Comparison of ENCODE assay signal across 23 cellular contexts in the genomic region with DNA sequence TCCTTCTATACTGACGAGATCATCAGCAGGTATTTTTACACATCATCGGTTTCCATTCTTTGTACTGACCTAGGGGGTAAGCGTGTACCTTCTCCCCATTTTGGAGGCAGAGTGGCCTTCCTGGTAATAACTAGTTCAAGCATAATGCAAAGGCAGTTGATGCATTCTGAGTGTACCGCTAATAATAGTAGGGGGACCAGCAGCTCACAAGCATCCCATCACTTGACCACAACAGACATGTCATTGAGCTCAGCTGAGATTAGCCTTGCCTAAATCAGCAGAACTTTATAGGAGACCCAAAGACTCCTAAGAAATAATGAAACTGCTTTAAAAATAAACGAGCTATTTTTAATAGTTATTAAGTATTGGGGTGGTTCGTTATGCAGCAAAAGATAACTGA.
"Had no signal": no experiment of that assay in that cellular context is flagged by ENCODE, and none has a peak within 500 bp of the region (broad histone marks: within the 10 kb centered on the region; RNA-seq: fewer than 3 reads in every experiment).

No MANE protein-coding gene starts in this region.

- H3K4me2 ChIP-seq: KMS-11 had no signal

- H3K27ac ChIP-seq: cardiac muscle cell, KMS-11, Peyer's patch, SJSA1 had no signal

- H3K36me3 ChIP-seq: cardiac muscle cell, Peyer's patch, SJSA1 had no signal

- H3K4me1 Mint-ChIP-seq: activated CD4-positive, alpha-beta T cell treated with anti-CD3 and anti-CD28 coated beads, Interleukin-2, amount 10 ng/mL, durations not matched to agents 24 days and 14 days; activated CD8-positive, alpha-beta memory T cell treated with anti-CD3 and anti-CD28 coated beads, Interleukin-2, amount 10 ng/mL, durations not matched to agents 7 days and 5 days; activated naive CD4-positive, alpha-beta T cell treated with anti-CD3 and anti-CD28 coated beads, Interleukin-2, amount 50 U/mL, for 24 hours had no signal

- H3K36me3 Mint-ChIP-seq: activated CD8-positive, alpha-beta memory T cell treated with anti-CD3 and anti-CD28 coated beads, Interleukin-2, amount 10 ng/mL, durations not matched to agents 7 days and 5 days; activated naive CD4-positive, alpha-beta T cell treated with anti-CD3 and anti-CD28 coated beads, Interleukin-2, amount 50 U/mL, for 24 hours; brain; WTC11 had no signal

- DNase-seq: activated CD4-positive, alpha-beta T cell treated with anti-CD3 and anti-CD28 coated beads, Interleukin-2, amount 10 ng/mL, durations not matched to agents 24 days and 14 days; activated CD4-positive, alpha-beta T cell treated with anti-CD3 and anti-CD28 coated beads, Interleukin-2, amount 50 U/mL, for 48 hours; activated CD4-positive, CD25-positive, alpha-beta regulatory T cell treated with anti-CD3 and anti-CD28 coated beads, Interleukin-2, amount 50 U/mL, for 72 hours; activated CD8-positive, alpha-beta memory T cell treated with anti-CD3 and anti-CD28 coated beads, Interleukin-2, amount 10 ng/mL, durations not matched to agents 7 days and 5 days; activated effector memory CD4-positive, alpha-beta T cell treated with Interleukin-2 at 50 U/mL for 16 hours; activated naive CD4-positive, alpha-beta T cell; activated T-cell treated with anti-CD3 and anti-CD28 coated beads, Interleukin-2, amount 50 U/mL, for 24 hours; amniotic stem cell; NCI-H1092; NCI-H1417 treated with DMSO at 0.1 percent for 48 hours; NCI-H1694; NCI-H2029; NCI-H510A treated with DMSO at 0.1 percent for 48 hours; Peyer's patch; SHP77 had no signal

- H3K27me3 ChIP-seq: Peyer's patch, SJSA1 had no signal

- H3K9me3 ChIP-seq: Peyer's patch, SJSA1 had no signal

- H3K27me3 Mint-ChIP-seq: activated CD4-positive, alpha-beta T cell treated with anti-CD3 and anti-CD28 coated beads, Interleukin-2, amount 10 ng/mL, durations not matched to agents 24 days and 14 days; activated CD8-positive, alpha-beta memory T cell treated with anti-CD3 and anti-CD28 coated beads, Interleukin-2, amount 10 ng/mL, durations not matched to agents 7 days and 5 days; activated naive CD4-positive, alpha-beta T cell treated with anti-CD3 and anti-CD28 coated beads, Interleukin-2, amount 50 U/mL, for 24 hours; brain had no signal

- H3K4me3 Mint-ChIP-seq: activated CD4-positive, alpha-beta T cell treated with anti-CD3 and anti-CD28 coated beads, Interleukin-2, amount 10 ng/mL, durations not matched to agents 24 days and 14 days; activated CD8-positive, alpha-beta memory T cell treated with anti-CD3 and anti-CD28 coated beads, Interleukin-2, amount 10 ng/mL, durations not matched to agents 7 days and 5 days; activated naive CD4-positive, alpha-beta T cell treated with anti-CD3 and anti-CD28 coated beads, Interleukin-2, amount 50 U/mL, for 24 hours; activated T-cell treated with anti-CD3 and anti-CD28 coated beads, Interleukin-2, amount 50 U/mL, for 24 hours; activated T-helper 1 cell treated with anti-CD3 and anti-CD28 coated beads, Interleukin-12 subunit alpha, Interleukin-12 subunit beta, Interleukin-2, Interleukin-4 antibody, amounts not matched to agents 30 ng/mL and 10 ng/mL and 1 ng/mL, durations not matched to agents 14 hours and 24 hours and 36 hours; brain; T-helper 1 cell treated with Interleukin-12 subunit alpha and Interleukin-12 subunit beta and Interleukin-4 antibody, amounts not matched to agents 30 μg/mL and 1 μg/mL, for 36 hours; WTC11 had no signal

- H3K9ac ChIP-seq: KMS-11 had no signal

- H3K4me3 ChIP-seq: cardiac muscle cell, Peyer's patch, SJSA1 had no signal

- H3K4me1 ChIP-seq: SJSA1 had no signal

- H3K27ac Mint-ChIP-seq: activated CD4-positive, alpha-beta T cell treated with anti-CD3 and anti-CD28 coated beads, Interleukin-2, amount 10 ng/mL, durations not matched to agents 24 days and 14 days; activated CD8-positive, alpha-beta memory T cell treated with anti-CD3 and anti-CD28 coated beads, Interleukin-2, amount 10 ng/mL, durations not matched to agents 7 days and 5 days; activated T-cell treated with anti-CD3 and anti-CD28 coated beads, Interleukin-2, amount 50 U/mL, for 24 hours; activated T-helper 1 cell treated with anti-CD3 and anti-CD28 coated beads, Interleukin-12 subunit alpha, Interleukin-12 subunit beta, Interleukin-2, Interleukin-4 antibody, amounts not matched to agents 30 ng/mL and 10 ng/mL and 1 ng/mL, durations not matched to agents 14 hours and 24 hours and 36 hours; brain; T-helper 1 cell treated with Interleukin-12 subunit alpha and Interleukin-12 subunit beta and Interleukin-4 antibody, amounts not matched to agents 30 μg/mL and 1 μg/mL, for 36 hours; WTC11 had no signal

- H3K9me3 Mint-ChIP-seq: activated CD4-positive, alpha-beta T cell treated with anti-CD3 and anti-CD28 coated beads, Interleukin-2, amount 10 ng/mL, durations not matched to agents 24 days and 14 days; activated naive CD4-positive, alpha-beta T cell treated with anti-CD3 and anti-CD28 coated beads, Interleukin-2, amount 50 U/mL, for 24 hours; activated T-cell treated with anti-CD3 and anti-CD28 coated beads, Interleukin-2, amount 50 U/mL, for 24 hours; activated T-helper 1 cell treated with anti-CD3 and anti-CD28 coated beads, Interleukin-12 subunit alpha, Interleukin-12 subunit beta, Interleukin-2, Interleukin-4 antibody, amounts not matched to agents 30 ng/mL and 10 ng/mL and 1 ng/mL, durations not matched to agents 14 hours and 24 hours and 36 hours; brain; T-helper 1 cell treated with Interleukin-12 subunit alpha and Interleukin-12 subunit beta and Interleukin-4 antibody, amounts not matched to agents 30 μg/mL and 1 μg/mL, for 36 hours; WTC11 had no signal

- ATAC-seq: activated CD8-positive, alpha-beta memory T cell treated with anti-CD3 and anti-CD28 coated beads, Interleukin-2, amount 10 ng/mL, durations not matched to agents 7 days and 5 days; WTC11 had no signal
